8 cellular contexts compared by ENCODE assay signal in the genomic region with DNA sequence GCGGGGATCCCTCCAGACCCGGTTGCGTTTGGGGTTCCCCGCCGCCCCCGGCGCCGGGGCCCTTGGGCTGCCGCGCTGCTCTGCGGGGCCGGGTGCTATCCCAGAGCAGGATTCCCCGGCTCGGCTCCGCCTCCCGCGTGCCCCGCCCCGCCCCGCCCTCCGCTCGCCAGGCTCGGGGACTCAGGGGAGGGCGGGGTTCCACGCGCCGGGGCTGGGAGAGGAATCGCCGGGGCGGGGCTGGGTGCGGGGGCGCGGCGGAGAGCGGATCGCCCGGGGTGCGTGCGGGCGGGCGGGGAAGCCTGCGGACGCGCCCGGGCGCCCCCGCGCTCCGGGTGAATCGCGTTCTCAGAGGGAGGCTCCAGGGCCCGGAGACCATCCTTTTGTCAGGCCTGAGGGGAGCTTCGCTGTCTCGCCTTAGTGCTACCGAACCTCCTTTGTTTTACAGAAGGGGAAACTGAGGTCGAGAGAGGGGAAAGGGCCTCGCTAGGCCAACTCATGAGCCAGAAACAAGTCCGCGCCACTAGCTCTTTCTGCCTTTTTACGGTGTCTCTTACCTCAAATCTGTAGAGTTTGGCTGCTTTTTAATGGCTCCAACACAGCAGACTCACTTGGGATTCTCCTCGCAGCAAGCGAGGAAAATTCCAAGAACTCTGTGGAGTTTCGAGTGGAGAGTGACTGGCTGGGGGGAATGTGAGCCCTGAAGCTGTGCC. TPM values are rescaled to one million over a fixed set of nuclear protein-coding genes. Genes with fewer than 3 reads are reported as not detected.
DNase-seq lines count a peak whose midpoint lies in the region; ATAC-seq, FAIRE-seq and TF ChIP-seq lines count a peak whose summit lies in the region.

A gene (minus strand): TSS at position 82 of the 710 bp plus-strand sequence. CDS start 260 bp downstream, outside the sequence.

- no peaks in the 10 kb centered on the region for H3K36me3 ChIP-seq in endocrine pancreas (ENCODE audit: control insufficient read depth, insufficient read depth, low read length)

- ATAC-seq in HG02571 (IDR thresholded peaks at IDR 0.05; ENCODE audit: unreplicated experiment) (peak; percentile 76), HG03135 (IDR thresholded peaks at IDR 0.05; ENCODE audit: unreplicated experiment) (no peak)

- H3K4me3 ChIP-seq in endocrine pancreas (ENCODE audit: control insufficient read depth, insufficient read depth, low read length) = peak within 1 kb of the TSS; percentile 35

- H3K4me1 ChIP-seq in endocrine pancreas (ENCODE audit: control insufficient read depth, insufficient read depth, low read length) = no peaks in the 10 kb centered on the region

- peak; percentile 86 for DNase-seq in GM12891 (ENCODE audit: insufficient read length, low spot score)
- DNase-seq in NCI-H510A (lab: John Stamatoyannopoulos, UW) = peak; percentile 18
- DNase-seq in activated CD8-positive, alpha-beta memory T cell treated with anti-CD3 and anti-CD28 coated beads for 48 hours (ENCODE audit: low read depth in 2 of 3, low spot score in 2 of 3) = peak; percentile 21 to 58 (median 33)
- peak; percentile 93 for DNase-seq in mesenteric fat pad (ENCODE audit: low spot score)
- peak; percentile 54 for DNase-seq in stimulated activated CD8-positive, alpha-beta memory T cell treated with anti-CD3 and anti-CD28 coated beads, Interleukin-12 subunit alpha, Interleukin-12 subunit beta, amount 100 ng/mL, for 24 hours (ENCODE audit: extremely low read depth)

- no peak for FAIRE-seq in GM12891 (lab: Jason Lieb, UNC)

- no peaks in the 10 kb centered on the region for H3K9me3 ChIP-seq in endocrine pancreas (ENCODE audit: control insufficient read depth, low read length)

- H3K9ac ChIP-seq in endocrine pancreas (ENCODE audit: control insufficient read depth, insufficient read depth, low read length) = peak within 1 kb of the TSS; percentile 79

- peaks cover 4% of the 10 kb centered on the region for H3K27me3 ChIP-seq in endocrine pancreas (ENCODE audit: control insufficient read depth, insufficient read depth, low read length)

- TF ChIP-seq POLR2A in GM12891 (IDR thresholded peaks at IDR 0.05; ENCODE audit: low read depth, low read length) = no peak

TF ChIP-seq in GM12891, 5 proteins besides CTCF, POLR2A, EP300 and RAD21:
- TF ChIP-seq TAF1 (IDR thresholded peaks at IDR 0.05; ENCODE audit: low read depth, low read length) = no peak
- TF ChIP-seq POU2F2 (IDR thresholded peaks at IDR 0.05; ENCODE audit: low read depth, low read length) = no peak
- no peak for TF ChIP-seq SPI1 (IDR thresholded peaks at IDR 0.05; ENCODE audit: low read depth, low read length)
- TF ChIP-seq PAX5 (IDR thresholded peaks at IDR 0.05; ENCODE audit: insufficient read depth, low read length, severe bottlenecking) = no peak
- TF ChIP-seq POLR2AphosphoS5 (IDR thresholded peaks at IDR 0.05; ENCODE audit: low read depth, low read length) = no peak

RNA-seq across cellular contexts. Expression of the gene that starts here (rescaled TPM):
- polyA plus RNA-seq in GM12891 (2012; ENCODE audit: low read depth, missing spikeins) = not detected
- 5.7 TPM for total RNA-seq in mesenteric fat pad

Comparison
In these comparisons a context has a peak if more than half of its experiments do, and no peak if none do; other contexts are left out.
1. DNase-seq: peak in every context shown above with its lines; median percentile 93 in mesenteric fat pad; 86 in GM12891; 54 in stimulated activated CD8-positive, alpha-beta memory T cell treated with anti-CD3 and anti-CD28 coated beads, Interleukin-12 subunit alpha, Interleukin-12 subunit beta, amount 100 ng/mL, for 24 hours; 33 in activated CD8-positive, alpha-beta memory T cell treated with anti-CD3 and anti-CD28 coated beads for 48 hours; 18 in NCI-H510A.